In genomic region chr2:61454383-61454782, GRCh38 we compare ENCODE assay signal across 18 cellular contexts.
"Had no signal": no experiment of that assay in that cellular context is flagged by ENCODE, and none has a peak within 500 bp of the region (broad histone marks: within the 10 kb centered on the region; RNA-seq: fewer than 3 reads in every experiment).

No MANE protein-coding gene starts in this region.

- H3K4me3 Mint-ChIP-seq: activated naive CD4-positive, alpha-beta T cell treated with anti-CD3 and anti-CD28 coated beads for 36 hours; neural crest cell; stimulated activated memory B cell treated with anti-CD40 and anti-IgM and Interleukin-4, amounts not matched to agents 10 μg/mL and 1 μg/mL and 100 μg/mL, for 72 hours; WTC11 had no signal

- H3K27me3 ChIP-seq: ascending aorta, gastroesophageal sphincter, heart left ventricle, right lobe of liver, testis, upper lobe of left lung had no signal

- H3K36me3 ChIP-seq: ascending aorta, gastroesophageal sphincter, heart left ventricle, left ventricle myocardium inferior, right lobe of liver, upper lobe of left lung had no signal

- H3K9me3 Mint-ChIP-seq: stimulated activated memory B cell treated with anti-CD40 and anti-IgM and Interleukin-4, amounts not matched to agents 10 μg/mL and 1 μg/mL and 100 μg/mL, for 72 hours; WTC11 had no signal

- DNase-seq: activated CD4-positive, alpha-beta T cell treated with anti-CD3 and anti-CD28 coated beads for 48 hours; activated naive CD4-positive, alpha-beta T cell treated with anti-CD3 and anti-CD28 coated beads for 36 hours; heart left ventricle; left ventricle myocardium inferior; mammary epithelial cell; right lobe of liver; stimulated activated CD4-positive, alpha-beta T cell treated with anti-CD3 and anti-CD28 coated beads, Interleukin-4, amount 100 ng/mL, for 24 hours; SW 1271; testis; upper lobe of left lung had no signal

- H3K27ac ChIP-seq: ascending aorta, coronary artery, gastroesophageal sphincter, left ventricle myocardium inferior, right lobe of liver, testis, upper lobe of left lung had no signal

- H3K27ac Mint-ChIP-seq: activated naive CD4-positive, alpha-beta T cell treated with anti-CD3 and anti-CD28 coated beads for 36 hours; activated T-helper 2 cell treated with anti-CD3 and anti-CD28 coated beads, Interferon-gamma antibody, Interleukin-2, Interleukin-4, amounts not matched to agents 10 μg/mL and 5 μg/mL and 100 μg/mL, durations not matched to agents 14 hours and 24 hours and 36 hours; stimulated activated memory B cell treated with anti-CD40 and anti-IgM and Interleukin-4, amounts not matched to agents 10 μg/mL and 1 μg/mL and 100 μg/mL, for 72 hours; WTC11 had no signal

- ATAC-seq: esophagus mucosa; gastroesophageal sphincter; heart left ventricle; right lobe of liver; stimulated activated memory B cell treated with anti-CD40 and anti-IgM and Interleukin-4, amounts not matched to agents 10 μg/mL and 1 μg/mL and 100 μg/mL, for 72 hours; WTC11 had no signal

- H3K4me3 ChIP-seq: ascending aorta, coronary artery, gastroesophageal sphincter, heart left ventricle, left ventricle myocardium inferior, right lobe of liver, testis, upper lobe of left lung had no signal

- H3K9me3 ChIP-seq: ascending aorta, gastroesophageal sphincter, right lobe of liver, testis, upper lobe of left lung had no signal

- H3K27me3 Mint-ChIP-seq: stimulated activated memory B cell treated with anti-CD40 and anti-IgM and Interleukin-4, amounts not matched to agents 10 μg/mL and 1 μg/mL and 100 μg/mL, for 72 hours had no signal
